8 cellular contexts compared by ENCODE assay signal in genomic region chr20:37902504-37903313, GRCh38. TPM values are rescaled to one million over a fixed set of nuclear protein-coding genes. Genes with fewer than 3 reads are reported as not detected.
DNase-seq lines count a peak whose midpoint lies in the region; ATAC-seq, FAIRE-seq and TF ChIP-seq lines count a peak whose summit lies in the region.
"Had no signal": no experiment of that assay in that cellular context is flagged by ENCODE, and none has a peak within 500 bp of the region (broad histone marks: within the 10 kb centered on the region; RNA-seq: fewer than 3 reads in every experiment).

VSTM2L (plus strand) TSS chr20:37903127; CDS start chr20:37903351, 224 bp downstream.

- no peak for FAIRE-seq in HepG2 (lab: Jason Lieb, UNC)

- BruUV-seq in HepG2 (replicated peaks; lab: Mats Ljungman, UMichigan): no TSS peak

- TF ChIP-seq POLR2A in HepG2 (IDR thresholded peaks at IDR 0.05; ENCODE audit: insufficient read depth in 1 of 2, low read depth in 2 of 2, low read length in 2 of 2): no peak

- no peaks in the 10 kb centered on the region for H3K79me2 ChIP-seq in HepG2 (ENCODE audit: insufficient read depth, low read length)

- ATAC-seq in HepG2 (peak; percentile 42), HG03460 (IDR thresholded peaks at IDR 0.05; ENCODE audit: unreplicated experiment) (no peak)

- no peak for TF ChIP-seq CTCF in choroid plexus epithelial cell (conservative IDR thresholded peaks at IDR 0.05; ENCODE audit: low read depth, low read length)
- TF ChIP-seq CTCF in HepG2 (CRISPR knock-in tag; IDR thresholded peaks at IDR 0.05): no peak

- DNase-seq in GM03348 (ENCODE audit: low spot score) (peak; percentile 87), NCI-H2171 (lab: John Stamatoyannopoulos, UW) (peak; percentile 71), choroid plexus epithelial cell (ENCODE audit: low read depth) (peak; percentile 86), HepG2 (ENCODE audit: low spot score) (no peak), ureter (ENCODE audit: low spot score) (peak; percentile 57), NCI-H2081 (lab: John Stamatoyannopoulos, UW) (no peak)

- no peak within 1 kb of the TSS for H2AFZ ChIP-seq in HepG2 (ENCODE audit: low read length)

- peaks cover 8% of the 10 kb centered on the region; the same call in 1 of the 2 replicates for H4K20me1 ChIP-seq in HepG2 (ENCODE audit: insufficient read depth, low read length)

- H3K9ac ChIP-seq in HepG2 (ENCODE audit: insufficient read depth, low read depth, low read length): no peak within 1 kb of the TSS

- peaks cover 7% of the 10 kb centered on the region; the same call in 1 of the 2 replicates for H3K4me1 ChIP-seq in HepG2 (ENCODE audit: insufficient read depth, low read length)

- H3K4me3 ChIP-seq in choroid plexus epithelial cell (ENCODE audit: low read depth, low read length) (peak within 1 kb of the TSS; percentile 62), HepG2 (replicated peaks in 1 of 3; ENCODE audit: insufficient read depth in 1 of 3, low read depth in 2 of 3, low read length in 3 of 3) (peak within 1 kb of the TSS; percentile 12 to 64 (median 25); a peak in 3 of 6 replicates)

- no peak for TF ChIP-seq RAD21 in HepG2 (CRISPR knock-in tag; IDR thresholded peaks at IDR 0.05)

- peak within 1 kb of the TSS; percentile 64 for H3K4me2 ChIP-seq in HepG2 (ENCODE audit: low read depth, low read length)

- POLR2A ChIA-PET in HepG2 (lab: Yijun Ruan, JAX): no interaction called here

- CTCF ChIA-PET in HepG2 (lab: Yijun Ruan, JAX; ENCODE audit: low intra/inter-chr PET ratio, low total read pairs): interaction anchor here (1.4 to 1.7 kb wide), 3 partner anchors 90 to 338 kb away, joined by 4 to 8 read pairs (median 5); no protein-coding TSS in a partner anchor

- in situ Hi-C loops in HepG2 (cut with HindIII; ENCODE audit: extremely low pct_ligation_motif_present, low pct_unique_long_range_greater_than_20kb): loop anchor here (5.0 kb wide), 1 partner anchor 90 kb away; no protein-coding TSS in a partner anchor

- no peaks in the 10 kb centered on the region for H3K36me3 ChIP-seq in HepG2 (replicated peaks in 1 of 2; ENCODE audit: control insufficient read depth in 1 of 2, insufficient read depth in 2 of 2, low read length in 2 of 2)

- H3K9me3 ChIP-seq in HepG2 (ENCODE audit: low read length): no peaks in the 10 kb centered on the region

- intact Hi-C loops in HepG2 (cut with micrococcal nuclease; ENCODE audit: unreplicated experiment): loop anchor here (1.0 kb wide), 1 partner anchor 91 kb away; no protein-coding TSS in a partner anchor

- peaks cover 13 to 56% of the 10 kb centered on the region in 2 experiments; a peak in 4 of 5 replicates for H3K27me3 ChIP-seq in HepG2 (ENCODE audit: control insufficient read depth in 1 of 2, insufficient read depth in 2 of 2, low read length in 2 of 2)

- 10% methylated on average over 64 of the region's 71 CpGs for WGBS in HepG2 (ENCODE audit: low lambda C conversion rate)

- no peak within 1 kb of the TSS for H3K27ac ChIP-seq in HepG2 (ENCODE audit: extremely low read length, insufficient read depth, low read length)

- TF ChIP-seq EP300 in HepG2 (IDR thresholded peaks at IDR 0.05; ENCODE audit: low read depth in 2 of 2, low read length in 2 of 2) (no peak), HepG2 (CRISPR knock-in tag; IDR thresholded peaks at IDR 0.05; ENCODE audit: borderline replicate concordance) (no peak)

TF ChIP-seq in HepG2, 621 proteins besides CTCF, POLR2A, EP300 and RAD21 (continues in another document):
- no peak for TF ChIP-seq BRF2 (CRISPR knock-in tag; IDR thresholded peaks at IDR 0.05)
- peak; percentile 98 for TF ChIP-seq ZNF768 (CRISPR knock-in tag; IDR thresholded peaks at IDR 0.05)
- no peak for TF ChIP-seq MEIS1 (CRISPR knock-in tag; IDR thresholded peaks at IDR 0.05; ENCODE audit: borderline replicate concordance)
- TF ChIP-seq ZSCAN22 (CRISPR knock-in tag; IDR thresholded peaks at IDR 0.05): no peak
- peak; percentile 97 for TF ChIP-seq HNRNPK (IDR thresholded peaks at IDR 0.05; ENCODE audit: low read depth, low read length, poor library complexity, severe bottlenecking)
- TF ChIP-seq ETV5 (CRISPR knock-in tag; IDR thresholded peaks at IDR 0.05; ENCODE audit: borderline replicate concordance): 0 out of 2 replicates have a peak, but pooled peaks have one; percentile 6
- no peak for TF ChIP-seq CBX5 (CRISPR knock-in tag; IDR thresholded peaks at IDR 0.05; ENCODE audit: borderline replicate concordance)
- TF ChIP-seq ZNF652 (CRISPR knock-in tag; IDR thresholded peaks at IDR 0.05; ENCODE audit: borderline replicate concordance, low read depth): no peak
- no peak for TF ChIP-seq NONO (IDR thresholded peaks at IDR 0.05)
- TF ChIP-seq NONO (CRISPR knock-in tag; conservative IDR thresholded peaks at IDR 0.05): 0 out of 2 replicates have a peak, but pooled peaks have one; percentile 19
- TF ChIP-seq DRAP1 (CRISPR knock-in tag; IDR thresholded peaks at IDR 0.05): no peak
- TF ChIP-seq ZNF597 (CRISPR knock-in tag; IDR thresholded peaks at IDR 0.05): no peak
- TF ChIP-seq ZNF44 (CRISPR knock-in tag; IDR thresholded peaks at IDR 0.05): no peak
- no peak for TF ChIP-seq ZNF724P (CRISPR knock-in tag; IDR thresholded peaks at IDR 0.05; ENCODE audit: borderline replicate concordance)
- no peak for TF ChIP-seq SRSF1 (optimal IDR thresholded peaks at IDR 0.05; ENCODE audit: low read depth, low read length)
- no peak for TF ChIP-seq SAP130 (CRISPR knock-in tag; IDR thresholded peaks at IDR 0.05; ENCODE audit: low read depth)
- 0 out of 2 replicates have a peak, but pooled peaks have one; percentile 25 for TF ChIP-seq KDM1A (CRISPR knock-in tag; IDR thresholded peaks at IDR 0.05)
- TF ChIP-seq MBNL3 (CRISPR knock-in tag; conservative IDR thresholded peaks at IDR 0.05): no peak
- TF ChIP-seq DR1 (CRISPR knock-in tag; IDR thresholded peaks at IDR 0.05): no peak

RNA-seq across cellular contexts. Expression of gene VSTM2L, which starts in this region (rescaled TPM):
- total RNA-seq in HepG2 (2016; rRNA removed; fragmentation: Illumina TruSeq; extraction: Trizol) (not detected in 2 replicates), ureter (7.1 TPM)
- total RNA-seq in HepG2 (2016; cell fraction: cytosol; rRNA removed; fragmentation: Illumina TruSeq; extraction: Trizol; ENCODE audit: low read depth): not detected in 2 replicates
- total RNA-seq in HepG2 (2016; cell fraction: insoluble cytoplasmic fraction; rRNA removed; fragmentation: Illumina TruSeq; extraction: Trizol): 0.04 TPM in 1 of 2 replicates, not detected in the other
- total RNA-seq in HepG2 (2016; cell fraction: membrane; rRNA removed; fragmentation: Illumina TruSeq; extraction: Trizol): not detected in 2 replicates
- not detected in 2 replicates for total RNA-seq in HepG2 (2016; cell fraction: nucleus; rRNA removed; fragmentation: Illumina TruSeq; extraction: Trizol)
- polyA plus RNA-seq in HepG2 (2011; rRNA removed): 0.03 TPM in 1 of 2 replicates, not detected in the other
- polyA plus RNA-seq in HepG2 (2011; cell fraction: cytosol; rRNA removed): not detected in 2 replicates
- not detected in 2 replicates for polyA plus RNA-seq in HepG2 (2011; cell fraction: nucleus; rRNA removed)
- polyA plus RNA-seq in HepG2 (2012): 0.19 TPM in 1 of 2 replicates, not detected in the other
- polyA plus RNA-seq in HepG2 (2016; cell fraction: cytosol; fragmentation: Illumina TruSeq; extraction: Trizol; ENCODE audit: low read depth): 0.08 TPM in 1 of 2 replicates, not detected in the other
- polyA plus RNA-seq in HepG2 (2016; cell fraction: insoluble cytoplasmic fraction; fragmentation: Illumina TruSeq; extraction: Trizol; ENCODE audit: low read depth): not detected in 2 replicates
- not detected in 2 replicates for polyA plus RNA-seq in HepG2 (2016; cell fraction: membrane; fragmentation: Illumina TruSeq; extraction: Trizol; ENCODE audit: low read depth)
- not detected in 2 replicates for polyA plus RNA-seq in HepG2 (2016; cell fraction: nucleus; fragmentation: Illumina TruSeq; extraction: Trizol; ENCODE audit: insufficient read depth, low read depth)
- not detected in 2 replicates for polyA minus RNA-seq in HepG2 (2011; rRNA and poly(A)+ RNA removed; ENCODE audit: low replicate concordance)
- not detected in 2 replicates for polyA minus RNA-seq in HepG2 (2011; cell fraction: cytosol; rRNA and poly(A)+ RNA removed)
- polyA minus RNA-seq in HepG2 (2011; cell fraction: nucleus; rRNA and poly(A)+ RNA removed): not detected in 2 replicates
- total RNA-seq: T-helper 2 cell treated with Interferon-gamma antibody and Interleukin-4, amounts not matched to agents 100 ng/mL and 5 ng/mL, for 36 hours had no signal

Comparison
In these comparisons a context has a peak if more than half of its experiments do, and no peak if none do; other contexts are left out.
1. Peak in ATAC-seq, H3K4me3 ChIP-seq and H3K4me2 ChIP-seq in HepG2; RNA of the gene not detected or under 1 TPM.
2. DNase-seq: peak in GM03348 (single experiment), NCI-H2171 (single experiment), choroid plexus epithelial cell (single experiment) and ureter (single experiment); none in HepG2 (single experiment) and NCI-H2081 (0 of 2).